Comparison of ENCODE assay signal across 1 cellular context in genomic region chr7:2637505-2638223, GRCh38.
TF ChIP-seq lines count a peak whose summit lies in the region.

No MANE protein-coding gene starts in this region.

TF ChIP-seq in GM12878, 131 proteins besides CTCF, POLR2A, EP300 and RAD21 (continued from another document):
- no peak for TF ChIP-seq ZBTB11 (CRISPR knock-in tag; IDR thresholded peaks at IDR 0.05)
- TF ChIP-seq SREBF2 (IDR thresholded peaks at IDR 0.05; ENCODE audit: low read length), result no peak
- TF ChIP-seq BCL11A (IDR thresholded peaks at IDR 0.05; ENCODE audit: low read depth, low read length), result peak; percentile 74
- peak; percentile 94 for TF ChIP-seq IKZF1 (conservative IDR thresholded peaks at IDR 0.05)
- TF ChIP-seq NR2F1 (conservative IDR thresholded peaks at IDR 0.05), result peak; percentile 99
- peak; percentile 51 for TF ChIP-seq USF1 (IDR thresholded peaks at IDR 0.05; ENCODE audit: borderline replicate concordance, extremely low read length, insufficient read depth, low read depth, low read length)
- TF ChIP-seq EGR1 (IDR thresholded peaks at IDR 0.05; ENCODE audit: borderline replicate concordance in 1 of 2, low read depth in 2 of 2, low read length in 2 of 2), result peak in 1 of 2 experiments; percentile 30; a peak in 1 of 3 replicates
- peak; percentile 60; the same call in 1 of the 2 replicates for TF ChIP-seq NR2C1 (IDR thresholded peaks at IDR 0.05)
- peak; percentile 85 for TF ChIP-seq BACH1 (IDR thresholded peaks at IDR 0.05; ENCODE audit: borderline replicate concordance)
- TF ChIP-seq BCLAF1 (IDR thresholded peaks at IDR 0.05), result no peak
- peak; percentile 28; the same call in 1 of the 2 replicates for TF ChIP-seq RUNX3 (IDR thresholded peaks at IDR 0.05; ENCODE audit: low read length)
- no peak for TF ChIP-seq YBX1 (IDR thresholded peaks at IDR 0.05)
- TF ChIP-seq PRDM15 (CRISPR knock-in tag; IDR thresholded peaks at IDR 0.05), result no peak
- 0 out of 2 replicates have a peak, but pooled peaks have one; percentile 22 for TF ChIP-seq CREB1 (IDR thresholded peaks at IDR 0.05; ENCODE audit: low read depth)
- no peak for TF ChIP-seq TARDBP (IDR thresholded peaks at IDR 0.05; ENCODE audit: borderline replicate concordance)
- TF ChIP-seq SIN3A (IDR thresholded peaks at IDR 0.05; ENCODE audit: low read depth, low read length), result no peak
- TF ChIP-seq STAT1 (conservative IDR thresholded peaks at IDR 0.05), result no peak
- TF ChIP-seq IKZF2 (IDR thresholded peaks at IDR 0.05), result peak; percentile 84 to 91
- peak; percentile 80; the same call in 1 of the 2 replicates for TF ChIP-seq ESRRA (IDR thresholded peaks at IDR 0.05; ENCODE audit: low read length)
- TF ChIP-seq IRF4 (IDR thresholded peaks at IDR 0.05; ENCODE audit: low read depth, low read length), result peak; percentile 74; the same call in 1 of the 2 replicates
- peak; percentile 28 for TF ChIP-seq SP1 (IDR thresholded peaks at IDR 0.05; ENCODE audit: low read depth, low read length)
- peak; percentile 96 for TF ChIP-seq MEF2B (IDR thresholded peaks at IDR 0.05; ENCODE audit: partially characterized antibody, poor library complexity, severe bottlenecking)
- TF ChIP-seq ATF2 (IDR thresholded peaks at IDR 0.05; ENCODE audit: low read length), result no peak
- peak; percentile 59 for TF ChIP-seq CREM (IDR thresholded peaks at IDR 0.05; ENCODE audit: low read depth)
- peak; percentile 98 for TF ChIP-seq GATAD2B (conservative IDR thresholded peaks at IDR 0.05; ENCODE audit: low read depth)
- TF ChIP-seq PAX5 (IDR thresholded peaks at IDR 0.05; ENCODE audit: borderline replicate concordance, low read depth, low read length), result peak; percentile 72; the same call in 1 of the 2 replicates
- peak; percentile 98 for TF ChIP-seq DPF2 (IDR thresholded peaks at IDR 0.05)
- peak; percentile 64; the same call in 1 of the 2 replicates for TF ChIP-seq LARP7 (IDR thresholded peaks at IDR 0.05)
- TF ChIP-seq ATF7 (IDR thresholded peaks at IDR 0.05; ENCODE audit: low read depth), result peak; percentile 77
- peak; percentile 90; the same call in 1 of the 2 replicates for TF ChIP-seq HDGF (IDR thresholded peaks at IDR 0.05)
- TF ChIP-seq RFX5 (IDR thresholded peaks at IDR 0.05; ENCODE audit: low read depth, low read length), result no peak
- TF ChIP-seq TCF12 (IDR thresholded peaks at IDR 0.05; ENCODE audit: low read depth, low read length), result peak; percentile 46; the same call in 1 of the 2 replicates
- 0 out of 2 replicates have a peak, but pooled peaks have one; percentile 12 for TF ChIP-seq ZNF24 (IDR thresholded peaks at IDR 0.05)
- TF ChIP-seq USF2 (IDR thresholded peaks at IDR 0.05; ENCODE audit: borderline replicate concordance, low read depth, low read length), result peak; percentile 11; the same call in 1 of the 2 replicates
